ENCODE assay signal across 24 cellular contexts in the genomic region with DNA sequence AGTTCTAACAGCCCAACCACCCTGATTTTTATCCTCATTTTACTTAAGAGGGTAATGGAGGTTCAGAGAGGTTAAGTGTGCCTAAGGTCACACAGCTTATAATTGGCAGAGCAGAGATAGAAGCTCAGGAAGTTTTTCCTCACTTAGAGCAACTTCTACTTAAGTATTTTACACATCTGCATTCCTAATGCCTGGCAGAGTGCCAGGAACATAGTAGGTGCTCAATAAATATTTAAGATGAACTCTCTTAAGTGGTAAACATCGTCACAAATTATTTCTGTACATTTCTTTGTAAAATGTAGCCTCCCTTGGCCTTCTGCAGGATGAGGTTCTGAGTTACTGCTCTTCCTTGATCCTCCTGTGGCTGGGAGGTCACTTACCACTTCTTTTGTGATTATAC. TPM values are rescaled to one million over a fixed set of nuclear protein-coding genes. Genes with fewer than 3 reads are reported as not detected.
DNase-seq lines count a peak whose midpoint lies in the region; ATAC-seq, FAIRE-seq and TF ChIP-seq lines count a peak whose summit lies in the region.
"Had no signal": no experiment of that assay in that cellular context is flagged by ENCODE, and none has a peak within 500 bp of the region (broad histone marks: within the 10 kb centered on the region; RNA-seq: fewer than 3 reads in every experiment).

No MANE protein-coding gene starts in this region.

- TF ChIP-seq EP300 in K562 (IDR thresholded peaks at IDR 0.05; ENCODE audit: low read length) = no peak

- peaks cover 39% of the 10 kb centered on the region for H3K36me3 Mint-ChIP-seq in HFFc6 (ENCODE audit: low read depth)
- peaks cover 56% of the 10 kb centered on the region for H3K36me3 Mint-ChIP-seq in nephron progenitor cell (ENCODE audit: low read depth)
- H3K36me3 Mint-ChIP-seq in T-helper 17 cell (ENCODE audit: low read depth) = no peaks in the 10 kb centered on the region
- H3K36me3 Mint-ChIP-seq: CD14-positive monocyte had no signal

- H3K4me1 Mint-ChIP-seq in HFFc6 (ENCODE audit: low read depth) = peaks cover 59% of the 10 kb centered on the region
- H3K4me1 Mint-ChIP-seq in nephron progenitor cell = peaks cover 40% of the 10 kb centered on the region
- peaks cover 3% of the 10 kb centered on the region for H3K4me1 Mint-ChIP-seq in T-helper 17 cell
- H3K4me1 Mint-ChIP-seq: CD14-positive monocyte had no signal

- no peak for TF ChIP-seq CTCF in C4-2B (conservative IDR thresholded peaks at IDR 0.05)
- TF ChIP-seq CTCF in HFFc6 (IDR thresholded peaks at IDR 0.05) = no peak
- TF ChIP-seq CTCF in K562 (IDR thresholded peaks at IDR 0.05 in 2 of 3, conservative IDR thresholded peaks at IDR 0.05 in 1 of 3; ENCODE audit: insufficient read depth in 2 of 3, low read depth in 1 of 3, low read length in 3 of 3) = no peak
- TF ChIP-seq CTCF in nephron progenitor cell (IDR thresholded peaks at IDR 0.05) = no peak

- TF ChIP-seq RAD21 in K562 (CRISPR knock-in tag; conservative IDR thresholded peaks at IDR 0.05 in 1 of 2, IDR thresholded peaks at IDR 0.05 in 1 of 2) = no peak

- no peaks in the 10 kb centered on the region for H3K36me3 ChIP-seq in K562 (ENCODE audit: control insufficient read depth, insufficient read depth, low read length)

- no peaks in the 10 kb centered on the region for H3K4me1 ChIP-seq in K562 (replicated peaks in 1 of 2; ENCODE audit: control insufficient read depth in 2 of 2, insufficient read depth in 2 of 2, low read length in 2 of 2)

- no peak overlapping the region for H3K4me3 ChIP-seq in K562
- H3K4me3 ChIP-seq: SJSA1 had no signal

- POLR2A ChIA-PET in K562 (lab: Yijun Ruan, JAX) = no interaction called here

- DNase-seq in HFFc6 = no peak
- no peak for DNase-seq in K562 (ENCODE audit: extremely low read depth in 1 of 4, low spot score in 3 of 4)
- no peak for DNase-seq in nephron progenitor cell
- DNase-seq in NK-92 treated with Interleukin-12 subunit alpha and Interleukin-12 subunit beta, amount 100 ng/mL, for 24 hours (lab: John Stamatoyannopoulos, UW) = no peak
- DNase-seq in T-helper 9 cell = no peak
- DNase-seq in T-helper 17 cell = no peak
- DNase-seq: EL, GF-D8, H7, Karpas-422, MV-4-11, NCI-H1694, NCI-H2081, NCI-H446, NCI-H526, SW 1271 had no signal

- peak overlapping the region; percentile 62; the same call in 1 of the 2 replicates for H3K27ac Mint-ChIP-seq in HFFc6
- H3K27ac Mint-ChIP-seq in nephron progenitor cell = peak overlapping the region; percentile 63
- H3K27ac Mint-ChIP-seq in T-helper 17 cell = no peak overlapping the region

- H3K27ac ChIP-seq in C4-2B (peak overlapping the region; percentile 11; the same call in 1 of the 2 replicates), K562 (ENCODE audit: extremely low read depth, low read depth, low read length) (no peak overlapping the region)
- H3K27ac ChIP-seq: SJSA1 had no signal

- H3K4me3 Mint-ChIP-seq in HFFc6 = no peak overlapping the region
- peak overlapping the region; percentile 12 for H3K4me3 Mint-ChIP-seq in nephron progenitor cell
- no peak overlapping the region for H3K4me3 Mint-ChIP-seq in T-helper 17 cell
- H3K4me3 Mint-ChIP-seq: CD14-positive monocyte had no signal

- CTCF ChIA-PET in K562 (lab: Yijun Ruan, JAX; ENCODE audit: low intra/inter-chr PET ratio) = no interaction called here

- no peaks in the 10 kb centered on the region for H3K27me3 ChIP-seq in K562 (ENCODE audit: control insufficient read depth in 2 of 2, insufficient read depth in 2 of 2, low read length in 2 of 2)
- H3K27me3 ChIP-seq: SJSA1 had no signal

- no peaks in the 10 kb centered on the region for H3K9me1 ChIP-seq in K562 (ENCODE audit: control insufficient read depth, insufficient read depth, low read length)

- BruUV-seq in K562 (replicated peaks; lab: Mats Ljungman, UMichigan) = no TSS peak

- no peaks in the 10 kb centered on the region for H3K79me2 ChIP-seq in K562 (ENCODE audit: control insufficient read depth, insufficient read depth, low read length)

- ATAC-seq in K562 = no peak
- ATAC-seq in GM18870 (IDR thresholded peaks at IDR 0.05; ENCODE audit: unreplicated experiment) = no peak
- no peak for ATAC-seq in T-helper 17 cell
- ATAC-seq: Right ventricle myocardium inferior had no signal

- no peak overlapping the region for H3K9ac ChIP-seq in K562 (ENCODE audit: insufficient read depth in 1 of 2, low read depth in 2 of 2, low read length in 2 of 2)

- H3K4me2 ChIP-seq in K562 (ENCODE audit: insufficient read depth, low read length) = no peak overlapping the region

- H4K20me1 ChIP-seq in K562 (replicated peaks; ENCODE audit: control insufficient read depth, insufficient read depth, low read length) = no peaks in the 10 kb centered on the region

- TF ChIP-seq POLR2A in K562 (conservative IDR thresholded peaks at IDR 0.05) = no peak

- intact Hi-C loops in K562 (cut with micrococcal nuclease) = no loop called here

- in situ Hi-C loops in K562 (cut with MboI) = no loop called here

- no peak for FAIRE-seq in K562 (lab: Jason Lieb, UNC)

- H3K9me3 ChIP-seq in K562 (replicated peaks; ENCODE audit: control insufficient read depth, insufficient read depth, low read depth, low read length) (no peaks in the 10 kb centered on the region), T-helper 17 cell (ENCODE audit: control insufficient read depth, low read length, poor library complexity, severe bottlenecking) (no peaks in the 10 kb centered on the region)
- H3K9me3 ChIP-seq: SJSA1 had no signal

- H3K27me3 Mint-ChIP-seq in HFFc6 (ENCODE audit: insufficient read depth) (no peaks in the 10 kb centered on the region), nephron progenitor cell (ENCODE audit: low read depth, poor library complexity) (no peaks in the 10 kb centered on the region), T-helper 17 cell (peaks cover 33% of the 10 kb centered on the region)

- H2AFZ ChIP-seq in K562 (ENCODE audit: low read depth, low read length) = no peak overlapping the region

- 0% methylated on average over 1 of the region's 1 CpG for WGBS in K562 (ENCODE audit: insufficient coverage, low coverage, missing lambda C conversion rate)

- H3K9me3 Mint-ChIP-seq in HFFc6 = no peaks in the 10 kb centered on the region
- peaks cover 12% of the 10 kb centered on the region for H3K9me3 Mint-ChIP-seq in nephron progenitor cell

TF ChIP-seq in K562, 482 proteins besides CTCF, POLR2A, EP300 and RAD21:
- TF ChIP-seq NFIC (IDR thresholded peaks at IDR 0.05) (peak; percentile 74), MBD2 (IDR thresholded peaks at IDR 0.05; ENCODE audit: borderline replicate concordance, low read depth) (no peak), NFIX (CRISPR knock-in tag; IDR thresholded peaks at IDR 0.05; ENCODE audit: low read depth) (peak; percentile 59)

RNA-seq across cellular contexts. Expression of gene FARP1, which starts 14.7 kb away (rescaled TPM):
- total RNA-seq in HFFc6 (2021; fragmentation: NEBNext Ultra II Directional; extraction: Animal tissue kit (Norgen Biotek cat#: 25700)) = 100 to 1,000 TPM; 140 to 181 (median 150) TPM
- total RNA-seq in K562 (2011; cell fraction: chromatin; rRNA removed; ENCODE audit: low replicate concordance) = 0.44 and 1.3 TPM in 2 replicates
- not detected in 2 replicates for total RNA-seq in K562 (2011; cell fraction: nucleolus; rRNA removed)
- total RNA-seq in K562 (2011; cell fraction: nucleoplasm; rRNA removed) = 0.08 and 0.44 TPM in 2 replicates
- total RNA-seq in K562 (2014; rRNA removed) (not detected in 2 replicates), K562 (2014; rRNA removed; fragmentation: Illumina TruSeq; extraction: Trizol) (0.07 and 0.16 TPM in 2 replicates), K562 (2015; rRNA removed; fragmentation: Illumina TruSeq; extraction: Trizol) (not detected in 2 replicates), K562 (2021) (0.29 and 0.45 TPM in 2 replicates), T-helper 17 cell (under 1 TPM; 0.76 to 0.87 TPM)
- polyA plus RNA-seq in K562 (2011; rRNA removed) (0.04 and 0.11 TPM in 2 replicates), K562 (2014; fragmentation: Illumina TruSeq; extraction: Trizol) (0.06 and 0.17 TPM in 2 replicates), K562 (2014; fragmentation: Nextera tagmentation; extraction: Ambion mirVana) (under 1 TPM in 1 of 2 experiments, not detected in 1; 0.04 TPM), K562 (2014; rRNA removed) (0.03 and 0.05 TPM in 2 replicates)
- 0.06 TPM in 1 of 2 replicates, not detected in the other for polyA plus RNA-seq in K562 (2011; cell fraction: cytosol; rRNA removed)
- polyA plus RNA-seq in K562 (2011; cell fraction: nucleus; rRNA removed) = 0.08 and 0.09 TPM in 2 replicates
- 0.20 and 0.32 TPM in 2 replicates for polyA plus RNA-seq in K562 (2012)
- polyA minus RNA-seq in K562 (2011; rRNA and poly(A)+ RNA removed) = 0.11 and 0.21 TPM in 2 replicates
- polyA minus RNA-seq in K562 (2011; cell fraction: cytosol; rRNA and poly(A)+ RNA removed) = 2.0 TPM in 1 of 2 replicates, not detected in the other
- 0.13 and 1.00 TPM in 2 replicates for polyA minus RNA-seq in K562 (2011; cell fraction: nucleus; rRNA and poly(A)+ RNA removed)

RNA-seq across cellular contexts. Expression of gene RNF113B, which starts 19.5 kb away (rescaled TPM):
- not detected for total RNA-seq in HFFc6 (2021; fragmentation: NEBNext Ultra II Directional; extraction: Animal tissue kit (Norgen Biotek cat#: 25700))
- total RNA-seq in K562 (2011; cell fraction: chromatin; rRNA removed; ENCODE audit: low replicate concordance) = not detected in 2 replicates
- not detected in 2 replicates for total RNA-seq in K562 (2011; cell fraction: nucleolus; rRNA removed)
- not detected in 2 replicates for total RNA-seq in K562 (2011; cell fraction: nucleoplasm; rRNA removed)
- total RNA-seq in K562 (2014; rRNA removed) = not detected in 2 replicates
- not detected in 2 replicates for total RNA-seq in K562 (2014; rRNA removed; fragmentation: Illumina TruSeq; extraction: Trizol)
- total RNA-seq in K562 (2015; rRNA removed; fragmentation: Illumina TruSeq; extraction: Trizol) = 0.11 TPM in 1 of 2 replicates, not detected in the other
- not detected in 2 replicates for total RNA-seq in K562 (2021)
- not detected in 2 replicates for polyA plus RNA-seq in K562 (2011; rRNA removed)
- polyA plus RNA-seq in K562 (2011; cell fraction: cytosol; rRNA removed) = not detected in 2 replicates
- polyA plus RNA-seq in K562 (2011; cell fraction: nucleus; rRNA removed) = not detected in 2 replicates
- polyA plus RNA-seq in K562 (2012) = 0.10 and 0.32 TPM in 2 replicates
- 0.09 TPM in 1 of 2 replicates, not detected in the other for polyA plus RNA-seq in K562 (2014; fragmentation: Illumina TruSeq; extraction: Trizol)
- polyA plus RNA-seq in K562 (2014; fragmentation: Nextera tagmentation; extraction: Ambion mirVana) = not detected
- polyA plus RNA-seq in K562 (2014; rRNA removed) = not detected in 2 replicates
- not detected in 2 replicates for polyA minus RNA-seq in K562 (2011; rRNA and poly(A)+ RNA removed)
- not detected in 2 replicates for polyA minus RNA-seq in K562 (2011; cell fraction: cytosol; rRNA and poly(A)+ RNA removed)
- polyA minus RNA-seq in K562 (2011; cell fraction: nucleus; rRNA and poly(A)+ RNA removed) = not detected in 2 replicates
- total RNA-seq in T-helper 17 cell = not detected
- total RNA-seq: A172, H7, HT1080, M059J, Right ventricle myocardium inferior, SJSA1 had no signal
- polyA plus RNA-seq: CD14-positive monocyte had no signal

Comparison
In these comparisons a context has a peak if more than half of its experiments do, and no peak if none do; other contexts are left out.
1. RNA of gene FARP1, which starts 14.7 kb away (total RNA-seq): 140 to 181 TPM in HFFc6; 0.76 to 0.87 TPM in T-helper 17 cell and 0.07 to 1.3 TPM in K562; every median in the first group is over 10 times any median in the second.